13 cellular contexts compared by ENCODE assay signal in the genomic region with DNA sequence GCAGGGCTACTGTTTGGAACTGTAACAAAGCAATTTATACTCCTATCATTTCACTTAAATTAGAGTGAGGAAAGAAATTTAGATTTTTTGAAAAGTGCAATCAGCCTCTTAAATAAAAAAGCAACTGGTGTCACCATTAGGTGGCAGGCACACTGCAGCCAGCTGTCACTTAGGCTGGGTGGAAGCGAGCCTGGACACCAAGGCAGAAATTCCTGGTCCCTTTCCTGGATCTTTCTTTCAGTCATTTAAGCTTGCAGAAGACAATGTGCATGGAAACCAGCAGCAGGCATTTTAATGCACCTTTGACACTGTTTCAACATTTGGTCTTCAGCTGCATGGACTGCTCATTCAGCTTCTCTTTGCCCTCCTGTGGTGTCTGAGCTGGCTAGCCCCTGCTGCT.
DNase-seq lines count a peak whose midpoint lies in the region; ATAC-seq, FAIRE-seq and TF ChIP-seq lines count a peak whose summit lies in the region.
"Had no signal": no experiment of that assay in that cellular context is flagged by ENCODE, and none has a peak within 500 bp of the region (broad histone marks: within the 10 kb centered on the region; RNA-seq: fewer than 3 reads in every experiment).

No MANE protein-coding gene starts in this region.

- 0% methylated on average over 1 of the region's 1 CpG for WGBS in HepG2 (ENCODE audit: low lambda C conversion rate)
- WGBS in smooth muscle cell (ENCODE audit: low lambda C conversion rate): 20% methylated on average over 1 of the region's 1 CpG

- H3K9me3 ChIP-seq in HAP-1 (no peaks in the 10 kb centered on the region), WERI-Rb-1 (ENCODE audit: severe bottlenecking) (no peaks in the 10 kb centered on the region), HepG2 (ENCODE audit: low read length) (no peaks in the 10 kb centered on the region), smooth muscle cell (replicated peaks; ENCODE audit: low read depth) (peaks cover 3% of the 10 kb centered on the region)

- H3K4me1 ChIP-seq in HAP-1 (no peaks in the 10 kb centered on the region; the same call in 1 of the 2 replicates), HepG2 (ENCODE audit: insufficient read depth, low read length) (no peaks in the 10 kb centered on the region), smooth muscle cell (ENCODE audit: low read depth) (peaks cover 10% of the 10 kb centered on the region)
- H3K4me1 ChIP-seq: tibial nerve had no signal

- no peak for FAIRE-seq in HepG2 (lab: Jason Lieb, UNC)
- FAIRE-seq: TTC549 had no signal

- no TSS peak for BruUV-seq in HepG2 (replicated peaks; lab: Mats Ljungman, UMichigan)

- peak; percentile 66 for TF ChIP-seq CTCF in WERI-Rb-1 (IDR thresholded peaks at IDR 0.05; ENCODE audit: low read depth, low read length)
- peak; percentile 40 for TF ChIP-seq CTCF in HepG2 (CRISPR knock-in tag; IDR thresholded peaks at IDR 0.05)
- TF ChIP-seq CTCF in smooth muscle cell (IDR thresholded peaks at IDR 0.05; ENCODE audit: borderline replicate concordance, insufficient read depth, poor library complexity, severe bottlenecking): no peak

- TF ChIP-seq RAD21 in HepG2 (CRISPR knock-in tag; IDR thresholded peaks at IDR 0.05): no peak

- no peak overlapping the region for H3K4me2 ChIP-seq in HepG2 (ENCODE audit: low read depth, low read length)
- H3K4me2 ChIP-seq in smooth muscle cell: no peak overlapping the region

- intact Hi-C loops in HepG2 (cut with micrococcal nuclease; ENCODE audit: unreplicated experiment): no loop called here

- POLR2A ChIA-PET in HepG2 (lab: Yijun Ruan, JAX): no interaction called here

- CTCF ChIA-PET in HepG2 (lab: Yijun Ruan, JAX; ENCODE audit: low intra/inter-chr PET ratio, low total read pairs): no interaction called here

- in situ Hi-C loops in HAP-1 (cut with MboI; ENCODE audit: low sequenced_read_pairs) (no loop called here), HepG2 (cut with HindIII; ENCODE audit: extremely low pct_ligation_motif_present, low pct_unique_long_range_greater_than_20kb) (loop anchor here (25.0 kb wide), 1 partner anchor 508 kb away; no protein-coding TSS in a partner anchor)

- H3K9ac ChIP-seq in HepG2 (ENCODE audit: insufficient read depth, low read depth, low read length): no peak overlapping the region
- H3K9ac ChIP-seq in smooth muscle cell (ENCODE audit: low read depth): no peak overlapping the region

- TF ChIP-seq POLR2A in HepG2 (IDR thresholded peaks at IDR 0.05; ENCODE audit: insufficient read depth in 1 of 2, low read depth in 2 of 2, low read length in 2 of 2): no peak

- H4K20me1 ChIP-seq in HepG2 (ENCODE audit: insufficient read depth, low read length): no peaks in the 10 kb centered on the region
- H4K20me1 ChIP-seq in smooth muscle cell (ENCODE audit: low read depth): no peaks in the 10 kb centered on the region

- H3K4me3 ChIP-seq in HAP-1 (no peak overlapping the region), WERI-Rb-1 (ENCODE audit: low read depth, low read length) (no peak overlapping the region), HepG2 (replicated peaks in 1 of 3; ENCODE audit: insufficient read depth in 1 of 3, low read depth in 2 of 3, low read length in 3 of 3) (no peak overlapping the region), smooth muscle cell (no peak overlapping the region)
- H3K4me3 ChIP-seq: tibial nerve had no signal

- TF ChIP-seq EP300 in HepG2 (IDR thresholded peaks at IDR 0.05; ENCODE audit: low read depth in 2 of 2, low read length in 2 of 2): no peak
- TF ChIP-seq EP300 in HepG2 (CRISPR knock-in tag; IDR thresholded peaks at IDR 0.05; ENCODE audit: borderline replicate concordance): no peak

- H3K36me3 ChIP-seq in HAP-1 (replicated peaks) (no peaks in the 10 kb centered on the region), WERI-Rb-1 (no peaks in the 10 kb centered on the region), HepG2 (replicated peaks in 1 of 2; ENCODE audit: control insufficient read depth in 1 of 2, insufficient read depth in 2 of 2, low read length in 2 of 2) (no peaks in the 10 kb centered on the region), smooth muscle cell (ENCODE audit: low read depth) (no peaks in the 10 kb centered on the region)
- H3K36me3 ChIP-seq: tibial nerve had no signal

- H3K27ac ChIP-seq in WERI-Rb-1 (no peak overlapping the region), HepG2 (ENCODE audit: extremely low read length, insufficient read depth, low read length) (no peak overlapping the region), smooth muscle cell (ENCODE audit: low read depth) (no peak overlapping the region)
- H3K27ac ChIP-seq: epithelial cell of prostate, tibial nerve had no signal

- ATAC-seq in HepG2: peak; percentile 53; the same call in 1 of the 3 replicates
- no peak for ATAC-seq in HG03571 (IDR thresholded peaks at IDR 0.05; ENCODE audit: unreplicated experiment)
- ATAC-seq in HG03565 (IDR thresholded peaks at IDR 0.05; ENCODE audit: unreplicated experiment): no peak

- DNase-seq in COR-L47 (lab: John Stamatoyannopoulos, UW) (peak; percentile 48), HAP-1 (ENCODE audit: low spot score in 2 of 2) (peak; percentile 33 to 42), WERI-Rb-1 (peak; percentile 31), HepG2 (ENCODE audit: low spot score) (no peak), smooth muscle cell (lab: John Stamatoyannopoulos, UW; ENCODE audit: unreplicated experiment) (no peak)
- DNase-seq in stimulated activated naive CD4-positive, alpha-beta T cell treated with Interleukin-2 at 50 U/mL for 16 hours (lab: John Stamatoyannopoulos, UW): no peak
- DNase-seq: activated naive CD8-positive, alpha-beta T cell treated with anti-CD3 and anti-CD28 coated beads for 36 hours; NCI-H1436 had no signal

- no peaks in the 10 kb centered on the region for H3F3A ChIP-seq in smooth muscle cell (ENCODE audit: low read depth)

- H3K27me3 ChIP-seq in HAP-1 (ENCODE audit: low read depth) (no peaks in the 10 kb centered on the region), WERI-Rb-1 (ENCODE audit: insufficient read depth, low read depth, severe bottlenecking) (no peaks in the 10 kb centered on the region), HepG2 (ENCODE audit: control insufficient read depth in 1 of 2, insufficient read depth in 2 of 2, low read length in 2 of 2) (no peaks in the 10 kb centered on the region), smooth muscle cell (ENCODE audit: low read depth) (no peaks in the 10 kb centered on the region)
- H3K27me3 ChIP-seq: tibial nerve had no signal

- H3K79me2 ChIP-seq in HepG2 (ENCODE audit: insufficient read depth, low read length) (no peaks in the 10 kb centered on the region), smooth muscle cell (ENCODE audit: low read depth) (no peaks in the 10 kb centered on the region)

- no peak overlapping the region for H2AFZ ChIP-seq in HepG2 (ENCODE audit: low read length)
- no peak overlapping the region for H2AFZ ChIP-seq in smooth muscle cell (ENCODE audit: low read depth)

TF ChIP-seq in HepG2, 621 proteins besides CTCF, POLR2A, EP300 and RAD21:
- no peak for TF ChIP-seq ZNF558 (CRISPR knock-in tag; IDR thresholded peaks at IDR 0.05; ENCODE audit: borderline replicate concordance)
- TF ChIP-seq STAG1 (CRISPR knock-in tag; IDR thresholded peaks at IDR 0.05): peak; percentile 41

Comparison
In these comparisons a context has a peak if more than half of its experiments do, and no peak if none do; other contexts are left out.
1. DNase-seq: peak in COR-L47 (single experiment), HAP-1 (2 of 2) and WERI-Rb-1 (single experiment); none in HepG2 (single experiment), smooth muscle cell (single experiment) and stimulated activated naive CD4-positive, alpha-beta T cell treated with Interleukin-2 at 50 U/mL for 16 hours (single experiment).